ENCODE assay signal across 1 cellular context in genomic region chr7:36657031-36657660, GRCh38.
TF ChIP-seq lines count a peak whose summit lies in the region.

No MANE protein-coding gene starts in this region.

TF ChIP-seq in H1, 55 proteins besides CTCF, POLR2A, EP300 and RAD21 (continued from another document):
- no peak for TF ChIP-seq CBX8 (IDR thresholded peaks at IDR 0.05; ENCODE audit: borderline replicate concordance, low read depth, low read length)
- no peak for TF ChIP-seq SAP30 (IDR thresholded peaks at IDR 0.05; ENCODE audit: insufficient read depth, insufficient replicate concordance, low read length)
- TF ChIP-seq TEAD4 (IDR thresholded peaks at IDR 0.05; ENCODE audit: low read depth, low read length), result no peak
- TF ChIP-seq MAX (IDR thresholded peaks at IDR 0.05), result no peak
- no peak for TF ChIP-seq TBP (IDR thresholded peaks at IDR 0.05; ENCODE audit: low read depth, low read length)
- TF ChIP-seq ASH2L (IDR thresholded peaks at IDR 0.05; ENCODE audit: low read length), result no peak
- TF ChIP-seq TCF12 (IDR thresholded peaks at IDR 0.05; ENCODE audit: low read depth, low read length), result no peak
- no peak for TF ChIP-seq BACH1 (IDR thresholded peaks at IDR 0.05; ENCODE audit: low read length)
- no peak for TF ChIP-seq EGR1 (IDR thresholded peaks at IDR 0.05; ENCODE audit: borderline replicate concordance, low read depth, low read length)
